Comparison of ENCODE assay signal across 23 cellular contexts in genomic region chr5:148846930-148847329, GRCh38. TPM values are rescaled to one million over a fixed set of nuclear protein-coding genes. Genes with fewer than 3 reads are reported as not detected.
DNase-seq lines count a peak whose midpoint lies in the region; ATAC-seq and TF ChIP-seq lines count a peak whose summit lies in the region.
"Had no signal": no experiment of that assay in that cellular context is flagged by ENCODE, and none has a peak within 500 bp of the region (broad histone marks: within the 10 kb centered on the region; RNA-seq: fewer than 3 reads in every experiment).

No MANE protein-coding gene starts in this region.

- peaks cover 27 to 36% of the 10 kb centered on the region in 2 experiments for H3K4me1 ChIP-seq in neutrophil (ENCODE audit: control insufficient read depth in 1 of 2, insufficient read depth in 1 of 2, low read depth in 1 of 2, low read length in 1 of 2)
- H3K4me1 ChIP-seq in heart right ventricle, result peaks cover 0 to 75% (median 31%) of the 10 kb centered on the region in 9 donors
- H3K4me1 ChIP-seq: ascending aorta had no signal

- DNase-seq in HT1080 (ENCODE audit: low read depth) (peak; percentile 50), RPMI7951 (ENCODE audit: low read depth) (peak; percentile 24), astrocyte of the spinal cord (ENCODE audit: low read depth, low spot score) (peak; percentile 43), heart right ventricle (no peak), pons (ENCODE audit: low spot score) (no peak)
- DNase-seq: activated CD4-positive, alpha-beta T cell treated with anti-CD3 and anti-CD28 coated beads for 48 hours; central memory CD4-positive, alpha-beta T cell; GF-D8; naive thymus-derived CD4-positive, alpha-beta T cell; NCI-H1417; NCI-H2081 treated with DMSO at 0.1 percent for 48 hours; NCI-H748 treated with DMSO at 0.1 percent for 48 hours; stimulated activated CD4-positive, alpha-beta T cell treated with anti-CD3 and anti-CD28 coated beads, Interleukin-4, amount 100 ng/mL, for 24 hours; T-helper 9 cell; trophoblast cell; WERI-Rb-1 had no signal

- H3K9me3 ChIP-seq in neutrophil (no peaks in the 10 kb centered on the region), heart right ventricle (no peaks in the 10 kb centered on the region)
- H3K9me3 ChIP-seq: ascending aorta had no signal

- intact Hi-C loops in heart right ventricle (cut with DNase I), result no loop called here

- TF ChIP-seq CTCF in astrocyte of the spinal cord (IDR thresholded peaks at IDR 0.05; ENCODE audit: low read depth, low read length) (no peak), neutrophil (IDR thresholded peaks at IDR 0.05) (no peak), heart right ventricle (IDR thresholded peaks at IDR 0.05) (no peak)

- ATAC-seq in heart right ventricle, result no peak
- no peak for ATAC-seq in GM18517 (IDR thresholded peaks at IDR 0.05; ENCODE audit: unreplicated experiment)
- no peak for ATAC-seq in GM18519 (IDR thresholded peaks at IDR 0.05; ENCODE audit: low FRiP score, unreplicated experiment)
- ATAC-seq: esophagus mucosa; K562; naive thymus-derived CD4-positive, alpha-beta T cell; Panc1 had no signal

- in situ Hi-C loops in astrocyte of the spinal cord (cut with HindIII; ENCODE audit: low sequenced_read_pairs), result no loop called here

- H3K27ac ChIP-seq in neutrophil (peak overlapping the region; percentile 40), heart right ventricle (peak overlapping the region in 1 of 10 donors; percentile 54)
- H3K27ac ChIP-seq: ascending aorta, WERI-Rb-1 had no signal

- no peaks in the 10 kb centered on the region for H3K27me3 ChIP-seq in neutrophil
- H3K27me3 ChIP-seq in heart right ventricle, result no peaks in the 10 kb centered on the region
- H3K27me3 ChIP-seq: ascending aorta had no signal

- H3K36me3 ChIP-seq in neutrophil (peaks cover 14% of the 10 kb centered on the region), heart right ventricle (peaks cover 0 to 11% (median 0%) of the 10 kb centered on the region in 9 donors)
- H3K36me3 ChIP-seq: ascending aorta, WERI-Rb-1 had no signal

- no peak overlapping the region for H3K4me3 ChIP-seq in astrocyte of the spinal cord (ENCODE audit: low read depth, low read length)
- no peak overlapping the region for H3K4me3 ChIP-seq in neutrophil (ENCODE audit: low read depth in 1 of 2, low read length in 1 of 2)
- no peak overlapping the region for H3K4me3 ChIP-seq in heart right ventricle
- H3K4me3 ChIP-seq: ascending aorta, K562 had no signal

RNA-seq across cellular contexts. Expression of gene ADRB2, which starts 20.5 kb away (rescaled TPM):
- total RNA-seq in HT1080 (2014; rRNA removed; shearing (Covaris generic)), result 0.11 and 0.17 TPM in 2 replicates
- polyA plus RNA-seq in HT1080 (2015; cell fraction: cytosol; rRNA removed), result 0.72 and 0.74 TPM in 2 replicates
- polyA plus RNA-seq in HT1080 (2015; cell fraction: nucleus; rRNA removed), result 1.1 and 1.2 TPM in 2 replicates
- 0.59 and 0.72 TPM in 2 replicates for total RNA-seq in RPMI7951 (2014; rRNA removed; shearing (Covaris generic))
- 1 to 10 TPM; 3.5 to 7.8 (median 4.5) TPM for total RNA-seq in heart right ventricle
- 1 to 10 TPM; 1.8 to 2.3 TPM for polyA plus RNA-seq in heart right ventricle

Comparison
In these comparisons a context has a peak if more than half of its experiments do, and no peak if none do; other contexts are left out.
1. DNase-seq: peak in HT1080 (single experiment), RPMI7951 (single experiment) and astrocyte of the spinal cord (single experiment); none in heart right ventricle (0 of 2) and pons (single experiment).